ENCODE assay signal across 8 cellular contexts in the genomic region with DNA sequence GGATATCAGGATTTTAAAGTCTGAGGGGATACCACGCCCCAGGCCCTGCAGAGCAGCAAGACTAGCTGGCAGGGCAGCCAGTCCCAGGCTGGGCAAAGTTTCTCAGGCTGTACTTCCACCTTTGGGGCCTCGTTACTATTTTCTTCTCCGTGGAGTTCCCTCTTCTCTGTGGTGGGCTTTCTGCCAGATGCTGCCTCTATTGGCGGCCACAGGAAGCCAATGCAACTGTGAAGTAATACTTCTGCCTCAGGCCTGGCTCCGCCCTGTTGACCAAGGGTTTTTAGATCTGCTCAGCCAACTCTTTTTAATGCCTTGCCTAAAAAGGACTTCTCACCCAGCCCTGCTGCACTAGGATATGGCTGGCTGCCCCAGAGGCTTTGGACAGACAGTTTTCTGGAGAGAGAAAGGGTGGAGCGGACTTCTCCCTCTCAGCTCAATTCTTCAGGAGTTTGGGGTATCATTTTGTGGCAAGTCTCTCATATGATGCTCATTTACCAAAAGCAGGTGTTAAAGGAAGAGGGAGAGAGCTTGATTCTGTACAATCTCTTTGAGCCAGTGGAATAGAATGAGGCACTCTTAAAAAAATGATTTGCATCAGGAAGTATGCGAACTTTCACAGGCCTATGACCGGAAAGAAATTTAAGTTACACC.
DNase-seq lines count a peak whose midpoint lies in the region; ATAC-seq, FAIRE-seq and TF ChIP-seq lines count a peak whose summit lies in the region.

No MANE protein-coding gene starts in this region.

- H3K27me3 ChIP-seq in iPS DF 6.9 (ENCODE audit: control insufficient read depth, insufficient read depth, low read length) (no peaks in the 10 kb centered on the region), small intestine (ENCODE audit: control insufficient read depth in 2 of 2, insufficient read depth in 2 of 2, low read length in 2 of 2) (no peaks in the 10 kb centered on the region)

- H3K4me3 ChIP-seq in GM12865 (ENCODE audit: low read depth, low read length) (no peak overlapping the region; the same call in 1 of the 2 replicates), iPS DF 6.9 (ENCODE audit: low read length) (no peak overlapping the region), small intestine (ENCODE audit: low read depth in 1 of 2, low read length in 2 of 2) (no peak overlapping the region)

- H3K36me3 ChIP-seq in iPS DF 6.9 (ENCODE audit: control insufficient read depth, insufficient read depth, low read length) (no peaks in the 10 kb centered on the region), small intestine (ENCODE audit: control insufficient read depth in 2 of 2, insufficient read depth in 2 of 2, low read length in 2 of 2) (no peaks in the 10 kb centered on the region)

- H3K9me3 Mint-ChIP-seq in activated CD8-positive, alpha-beta T cell treated with anti-CD3 and anti-CD28 coated beads for 36 hours, result no peaks in the 10 kb centered on the region

- H3K4me1 ChIP-seq in iPS DF 6.9 (ENCODE audit: control insufficient read depth, insufficient read depth, low read length) (peaks cover 2% of the 10 kb centered on the region; the same call in 1 of the 2 replicates), small intestine (ENCODE audit: control insufficient read depth in 2 of 2, insufficient read depth in 1 of 2, low read depth in 1 of 2, low read length in 1 of 2) (peaks cover 0 to 9% of the 10 kb centered on the region in 2 donors)

- WGBS in iPS DF 6.9 (ENCODE audit: insufficient coverage, insufficient read length), result no CpG with 5 or more reads among the region's 8 CpGs
- 36 to 56% (median 53%) methylated on average over 8 of the region's 8 CpGs for WGBS in small intestine, 3 donors

- H3K36me3 Mint-ChIP-seq in activated CD8-positive, alpha-beta T cell treated with anti-CD3 and anti-CD28 coated beads for 36 hours (ENCODE audit: low read depth), result no peaks in the 10 kb centered on the region

- no peak overlapping the region for H3K27ac Mint-ChIP-seq in activated CD8-positive, alpha-beta T cell treated with anti-CD3 and anti-CD28 coated beads for 36 hours

- TF ChIP-seq CTCF in GM12865 (IDR thresholded peaks at IDR 0.05; ENCODE audit: insufficient read depth, low read depth, low read length, missing control alignments), result peak; percentile 13
- TF ChIP-seq CTCF in activated CD8-positive, alpha-beta T cell treated with anti-CD3 and anti-CD28 coated beads for 36 hours (IDR thresholded peaks at IDR 0.05), result no peak

- intact Hi-C loops in activated CD8-positive, alpha-beta T cell treated with anti-CD3 and anti-CD28 coated beads for 36 hours (cut with micrococcal nuclease), result no loop called here

- DNase-seq in GM12865 (ENCODE audit: low read depth) (peak; percentile 93), H4 (ENCODE audit: low spot score) (peak; percentile 90), KG1 (lab: John Stamatoyannopoulos, UW) (peak; percentile 89), astrocyte of the hippocampus (ENCODE audit: low read depth, low spot score) (peak; percentile 87), iPS DF 6.9 (ENCODE audit: low read depth, low spot score) (peak; percentile 9), small intestine (peak; percentile 13), cerebellum (ENCODE audit: low spot score) (no peak)
- no peak for DNase-seq in activated CD8-positive, alpha-beta T cell treated with anti-CD3 and anti-CD28 coated beads for 36 hours

- no peak for ATAC-seq in activated CD8-positive, alpha-beta T cell treated with anti-CD3 and anti-CD28 coated beads for 36 hours

- POLR2A ChIA-PET in activated CD8-positive, alpha-beta T cell treated with anti-CD3 and anti-CD28 coated beads for 36 hours (lab: Charles Lee), result no interaction called here

- H3K4me1 Mint-ChIP-seq in activated CD8-positive, alpha-beta T cell treated with anti-CD3 and anti-CD28 coated beads for 36 hours (ENCODE audit: low read depth), result peaks cover 9% of the 10 kb centered on the region

- peaks cover 3% of the 10 kb centered on the region for H3K27me3 Mint-ChIP-seq in activated CD8-positive, alpha-beta T cell treated with anti-CD3 and anti-CD28 coated beads for 36 hours

- CTCF ChIA-PET in activated CD8-positive, alpha-beta T cell treated with anti-CD3 and anti-CD28 coated beads for 36 hours (lab: Charles Lee), result interaction anchor here (1.7 kb wide), 1 partner anchor 46 kb away, joined by 3 read pairs; no protein-coding TSS in a partner anchor

- no peak overlapping the region for H3K4me3 Mint-ChIP-seq in activated CD8-positive, alpha-beta T cell treated with anti-CD3 and anti-CD28 coated beads for 36 hours

- H3K9me3 ChIP-seq in iPS DF 6.9 (ENCODE audit: control insufficient read depth, insufficient read depth, low read length), result no peaks in the 10 kb centered on the region
- no peaks in the 10 kb centered on the region for H3K9me3 ChIP-seq in small intestine (ENCODE audit: control insufficient read depth, low read depth)

- FAIRE-seq in small intestine (lab: Jason Lieb, UNC), result no peak

- no peak overlapping the region for H3K27ac ChIP-seq in iPS DF 6.9 (ENCODE audit: low read length)
- peak overlapping the region in 1 of 2 donors; percentile 60 for H3K27ac ChIP-seq in small intestine (ENCODE audit: low read depth in 1 of 2, low read length in 1 of 2)

Comparison
In these comparisons a context has a peak if more than half of its experiments do, and no peak if none do; other contexts are left out.
1. DNase-seq: peak in GM12865 (single experiment), H4 (single experiment), KG1 (single experiment), astrocyte of the hippocampus (single experiment), iPS DF 6.9 (single experiment) and small intestine (single experiment); none in cerebellum (single experiment) and activated CD8-positive, alpha-beta T cell treated with anti-CD3 and anti-CD28 coated beads for 36 hours (single experiment).